ENCODE assay signal across 1 cellular context in genomic region chr16:70646260-70647241, GRCh38.
TF ChIP-seq lines count a peak whose summit lies in the region.

Gene IL34 (plus strand): TSS chr16:70646559. CDS start chr16:70646948, 389 bp downstream.

TF ChIP-seq in SK-N-SH treated with all-trans-retinoic acid at 6 μM for 48 hours, 23 proteins besides CTCF, POLR2A, EP300 and RAD21 (continued from another document):
- TF ChIP-seq, protein P1, sequence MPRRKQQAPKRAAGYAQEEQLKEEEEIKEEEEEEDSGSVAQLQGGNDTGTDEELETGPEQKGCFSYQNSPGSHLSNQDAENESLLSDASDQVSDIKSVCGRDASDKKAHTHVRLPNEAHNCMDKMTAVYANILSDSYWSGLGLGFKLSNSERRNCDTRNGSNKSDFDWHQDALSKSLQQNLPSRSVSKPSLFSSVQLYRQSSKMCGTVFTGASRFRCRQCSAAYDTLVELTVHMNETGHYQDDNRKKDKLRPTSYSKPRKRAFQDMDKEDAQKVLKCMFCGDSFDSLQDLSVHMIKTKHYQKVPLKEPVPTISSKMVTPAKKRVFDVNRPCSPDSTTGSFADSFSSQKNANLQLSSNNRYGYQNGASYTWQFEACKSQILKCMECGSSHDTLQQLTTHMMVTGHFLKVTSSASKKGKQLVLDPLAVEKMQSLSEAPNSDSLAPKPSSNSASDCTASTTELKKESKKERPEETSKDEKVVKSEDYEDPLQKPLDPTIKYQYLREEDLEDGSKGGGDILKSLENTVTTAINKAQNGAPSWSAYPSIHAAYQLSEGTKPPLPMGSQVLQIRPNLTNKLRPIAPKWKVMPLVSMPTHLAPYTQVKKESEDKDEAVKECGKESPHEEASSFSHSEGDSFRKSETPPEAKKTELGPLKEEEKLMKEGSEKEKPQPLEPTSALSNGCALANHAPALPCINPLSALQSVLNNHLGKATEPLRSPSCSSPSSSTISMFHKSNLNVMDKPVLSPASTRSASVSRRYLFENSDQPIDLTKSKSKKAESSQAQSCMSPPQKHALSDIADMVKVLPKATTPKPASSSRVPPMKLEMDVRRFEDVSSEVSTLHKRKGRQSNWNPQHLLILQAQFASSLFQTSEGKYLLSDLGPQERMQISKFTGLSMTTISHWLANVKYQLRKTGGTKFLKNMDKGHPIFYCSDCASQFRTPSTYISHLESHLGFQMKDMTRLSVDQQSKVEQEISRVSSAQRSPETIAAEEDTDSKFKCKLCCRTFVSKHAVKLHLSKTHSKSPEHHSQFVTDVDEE (CRISPR knock-in tag; IDR thresholded peaks at IDR 0.05) = no peak
- TF ChIP-seq ESRRG (CRISPR knock-in tag; IDR thresholded peaks at IDR 0.05) (no peak), ZNF8 (CRISPR knock-in tag; IDR thresholded peaks at IDR 0.05) (no peak)
TF ChIP-seq in SK-N-SH treated with all-trans-retinoic acid at 6 μM for 48 hours: peak in this region for 0.
